Comparison of ENCODE assay signal across 14 cellular contexts in genomic region chr4:306551-306961, GRCh38. TPM values are rescaled to one million over a fixed set of nuclear protein-coding genes. Genes with fewer than 3 reads are reported as not detected.
A peak's percentile ranks its signal among the peaks of the same experiment; 100 is the strongest.
DNase-seq lines count a peak whose midpoint lies in the region; ATAC-seq, FAIRE-seq and TF ChIP-seq lines count a peak whose summit lies in the region.
"Had no signal": no experiment of that assay in that cellular context is flagged by ENCODE, and none has a peak within 500 bp of the region (broad histone marks: within the 10 kb centered on the region; RNA-seq: fewer than 3 reads in every experiment).

No MANE protein-coding gene starts in this region.

- H3K27me3 Mint-ChIP-seq in activated CD8-positive, alpha-beta memory T cell treated with anti-CD3 and anti-CD28 coated beads, Interleukin-2, amount 10 ng/mL, durations not matched to agents 7 days and 5 days: peaks cover 3% of the 10 kb centered on the region

- peaks cover 12% of the 10 kb centered on the region for H3K36me3 Mint-ChIP-seq in activated CD8-positive, alpha-beta memory T cell treated with anti-CD3 and anti-CD28 coated beads, Interleukin-2, amount 10 ng/mL, durations not matched to agents 7 days and 5 days

- FAIRE-seq in H1 (lab: Jason Lieb, UNC): no peak

- peaks cover 12% of the 10 kb centered on the region for H3K4me1 Mint-ChIP-seq in activated CD8-positive, alpha-beta memory T cell treated with anti-CD3 and anti-CD28 coated beads, Interleukin-2, amount 10 ng/mL, durations not matched to agents 7 days and 5 days

- no peak overlapping the region for H3K27ac Mint-ChIP-seq in activated CD8-positive, alpha-beta memory T cell treated with anti-CD3 and anti-CD28 coated beads, Interleukin-2, amount 10 ng/mL, durations not matched to agents 7 days and 5 days

- peaks cover 0 to 10% (median 5%) of the 10 kb centered on the region in 4 experiments; a peak in 3 of 8 replicates for H3K36me3 ChIP-seq in H1 (ENCODE audit: control insufficient read depth in 2 of 4, insufficient read depth in 4 of 4, low read length in 3 of 4)
- H3K36me3 ChIP-seq: upper lobe of right lung had no signal

- TF ChIP-seq CTCF in GM10248 (IDR thresholded peaks at IDR 0.05; ENCODE audit: control extremely low read depth, extremely low read depth, low read depth, missing control alignments): no peak
- no peak for TF ChIP-seq CTCF in H1 (IDR thresholded peaks at IDR 0.05; ENCODE audit: control extremely low read depth in 1 of 3, insufficient read depth in 1 of 3, low read depth in 1 of 3, low read length in 3 of 3)

- peak; percentile 24 for DNase-seq in GM10248 (ENCODE audit: extremely low spot score)
- peak; percentile 81 for DNase-seq in KG1 (lab: John Stamatoyannopoulos, UW)
- DNase-seq in H1 (ENCODE audit: low read depth in 1 of 2, low spot score in 2 of 2): no peak
- DNase-seq in H4 (ENCODE audit: low spot score): no peak
- DNase-seq in activated CD8-positive, alpha-beta memory T cell treated with anti-CD3 and anti-CD28 coated beads, Interleukin-2, amount 10 ng/mL, durations not matched to agents 7 days and 5 days: no peak
- DNase-seq: activated CD4-positive, CD25-positive, alpha-beta regulatory T cell treated with anti-CD3 and anti-CD28 coated beads, Interleukin-2, amount 50 U/mL, for 72 hours; central memory CD4-positive, alpha-beta T cell; NCI-H226; SHP77 treated with DMSO at 0.1 percent for 48 hours; upper lobe of right lung had no signal

- H3K79me2 ChIP-seq in H1 (ENCODE audit: control insufficient read depth in 1 of 2, insufficient read depth in 2 of 2, low read length in 2 of 2): peaks cover 19 to 38% of the 10 kb centered on the region in 2 experiments

- H4K8ac ChIP-seq in H1 (ENCODE audit: extremely low read depth, insufficient read depth, low read length): no peak overlapping the region

- no peak for TF ChIP-seq POLR2A in H1 (IDR thresholded peaks at IDR 0.05; ENCODE audit: control extremely low read depth in 1 of 2, low read depth in 2 of 2, low read length in 2 of 2)

- no peak overlapping the region for H2BK120ac ChIP-seq in H1 (replicated peaks; ENCODE audit: low read depth, low read length)

- peaks cover 0 to 6% (median 3%) of the 10 kb centered on the region in 4 experiments; a peak in 4 of 7 replicates for H3K4me1 ChIP-seq in H1 (replicated peaks in 1 of 4; ENCODE audit: control insufficient read depth in 3 of 4, insufficient read depth in 4 of 4, low read length in 3 of 4)
- H3K4me1 ChIP-seq: upper lobe of right lung had no signal

- H3K9me3 Mint-ChIP-seq in activated CD8-positive, alpha-beta memory T cell treated with anti-CD3 and anti-CD28 coated beads, Interleukin-2, amount 10 ng/mL, durations not matched to agents 7 days and 5 days (ENCODE audit: low read depth): peaks cover 28% of the 10 kb centered on the region

- H4K5ac ChIP-seq in H1 (ENCODE audit: insufficient read length, low read depth, low read length): no peak overlapping the region

- no peak overlapping the region for H3K23ac ChIP-seq in H1 (ENCODE audit: insufficient read length)

- H3K23me2 ChIP-seq in H1 (ENCODE audit: low read depth, low read length): peaks cover 10% of the 10 kb centered on the region; the same call in 1 of the 2 replicates

- no peak overlapping the region for H2BK5ac ChIP-seq in H1 (ENCODE audit: low read depth, low read length)

- CTCF ChIA-PET in GM10248 (lab: Yijun Ruan, JAX): interaction anchor here (1.1 kb wide), 1 partner anchor 24 kb away, joined by 3 read pairs; no protein-coding TSS in a partner anchor
- CTCF ChIA-PET in H1 (lab: Charles Lee; ENCODE audit: partially characterized antibody): interaction anchor here (1.0 to 2.8 kb wide), 4 partner anchors 10 to 198 kb away, joined by 3 to 9 read pairs (median 5); no protein-coding TSS in a partner anchor
- CTCF ChIA-PET in activated CD8-positive, alpha-beta memory T cell treated with anti-CD3 and anti-CD28 coated beads, Interleukin-2, amount 10 ng/mL, durations not matched to agents 7 days and 5 days (lab: Charles Lee): interaction anchor here (0.6 kb wide), 1 partner anchor 25 kb away, joined by 3 read pairs; no protein-coding TSS in a partner anchor

- H3K27ac ChIP-seq in H1 (ENCODE audit: low read depth, low read length): no peak overlapping the region
- H3K27ac ChIP-seq: upper lobe of right lung had no signal

- H3K4ac ChIP-seq in H1 (replicated peaks; ENCODE audit: insufficient read length, low read depth, low read length): no peak overlapping the region

- peaks cover 5 to 8% of the 10 kb centered on the region in 2 experiments for H4K20me1 ChIP-seq in H1 (replicated peaks in 1 of 2; ENCODE audit: control insufficient read depth in 1 of 2, insufficient read depth in 2 of 2, low read length in 2 of 2)

- TF ChIP-seq RAD21 in H1 (IDR thresholded peaks at IDR 0.05 in 1 of 2, conservative IDR thresholded peaks at IDR 0.05 in 1 of 2; ENCODE audit: low read depth in 2 of 2, low read length in 2 of 2): no peak

- H3K4me3 ChIP-seq in H1 (ENCODE audit: extremely low read depth in 1 of 4, insufficient read depth in 2 of 4, low read depth in 3 of 4, low read length in 4 of 4): no peak overlapping the region
- H3K4me3 ChIP-seq: upper lobe of right lung had no signal

- H3K9me3 ChIP-seq in H1 (ENCODE audit: insufficient read depth in 2 of 2, low read depth in 1 of 2, low read length in 1 of 2): peaks cover 3 to 4% of the 10 kb centered on the region in 2 experiments; a peak in 2 of 4 replicates
- H3K9me3 ChIP-seq: upper lobe of right lung had no signal

- 85% methylated on average over 3 of the region's 3 CpGs; no CpG with 5 or more reads in 1 of the 2 experiments for WGBS in H1 (ENCODE audit: extremely low coverage in 1 of 2, insufficient coverage in 1 of 2, insufficient read length in 1 of 2, insufficient replicate concordance in 2 of 2, low coverage in 1 of 2, low lambda C conversion rate in 2 of 2, missing lambda C conversion rate in 1 of 2), 2 experiments

- H4K91ac ChIP-seq in H1 (replicated peaks; ENCODE audit: insufficient read length, low read length): no peak overlapping the region

- H2AFZ ChIP-seq in H1 (ENCODE audit: low read length): no peak overlapping the region

- TF ChIP-seq EP300 in H1 (IDR thresholded peaks at IDR 0.05; ENCODE audit: borderline replicate concordance in 1 of 2, low read depth in 2 of 2, low read length in 2 of 2): no peak

- no peak overlapping the region for H3K9ac ChIP-seq in H1 (replicated peaks in 1 of 4; ENCODE audit: extremely low read depth in 1 of 4, low read depth in 3 of 4, low read length in 3 of 4)

- no peak overlapping the region for H2BK20ac ChIP-seq in H1 (ENCODE audit: low read length)

- H3K4me3 Mint-ChIP-seq in activated CD8-positive, alpha-beta memory T cell treated with anti-CD3 and anti-CD28 coated beads, Interleukin-2, amount 10 ng/mL, durations not matched to agents 7 days and 5 days: no peak overlapping the region

- no peak overlapping the region for H2AK5ac ChIP-seq in H1 (ENCODE audit: low read depth, low read length)

- H3K79me1 ChIP-seq in H1 (ENCODE audit: low read depth, low read length): 0 out of 2 replicates have a peak, but pooled peaks cover 3% of the 10 kb centered on the region

- POLR2A ChIA-PET in GM10248 (lab: Yijun Ruan, JAX): no interaction called here
- POLR2A ChIA-PET in H1 (lab: Charles Lee; ENCODE audit: partially characterized antibody): interaction anchor here (0.6 to 3.4 kb wide), 6 partner anchors 8 to 271 kb away, joined by 3 to 18 read pairs (median 4); partner anchors contain the start of gene ZNF141

- H3K56ac ChIP-seq in H1 (replicated peaks; ENCODE audit: insufficient read length, low read depth, low read length): no peak overlapping the region

- H3K27me3 ChIP-seq in H1 (replicated peaks in 1 of 4; ENCODE audit: control insufficient read depth in 3 of 4, extremely low read depth in 1 of 4, insufficient read depth in 3 of 4, low read length in 3 of 4): peaks cover 0 to 2% (median 0%) of the 10 kb centered on the region in 4 experiments; a peak in 1 of 7 replicates

- peak; percentile 88 for ATAC-seq in GM21360 (IDR thresholded peaks at IDR 0.05; ENCODE audit: unreplicated experiment)
- ATAC-seq in GM19397 (IDR thresholded peaks at IDR 0.05; ENCODE audit: unreplicated experiment): no peak
- no peak for ATAC-seq in activated CD8-positive, alpha-beta memory T cell treated with anti-CD3 and anti-CD28 coated beads, Interleukin-2, amount 10 ng/mL, durations not matched to agents 7 days and 5 days
- ATAC-seq in HG02840 (IDR thresholded peaks at IDR 0.05; ENCODE audit: low FRiP score, unreplicated experiment): no peak
- ATAC-seq: upper lobe of right lung had no signal

- no peak overlapping the region for H3K18ac ChIP-seq in H1 (ENCODE audit: extremely low read depth, low read length)

- H3K14ac ChIP-seq in H1 (ENCODE audit: insufficient read length): no peak overlapping the region

- H3K4me2 ChIP-seq in H1 (ENCODE audit: insufficient read depth in 1 of 2, low read depth in 2 of 2, low read length in 2 of 2): no peak overlapping the region

- no peak overlapping the region for H2BK12ac ChIP-seq in H1 (ENCODE audit: low read depth, low read length)

- H2BK15ac ChIP-seq in H1 (ENCODE audit: low read length): 0 out of 2 replicates have a peak overlapping the region, but pooled peaks have one; percentile 16

RNA-seq across cellular contexts. Expression of gene ZNF732, which starts 1.3 kb away (rescaled TPM):
- 33.3 and 35.7 TPM in 2 replicates for total RNA-seq in H1 (2021; fragmentation: NEBNext Ultra II Directional; extraction: Animal tissue kit (Norgen Biotek cat#: 25700))
- polyA plus RNA-seq in H1 (2011; rRNA removed): 1.3 and 1.9 TPM in 2 replicates
- polyA plus RNA-seq in H1 (2011; cell fraction: cytosol; rRNA removed): 4.3 TPM
- 4.8 TPM for polyA plus RNA-seq in H1 (2011; cell fraction: nucleus; rRNA removed)
- 5.3 to 13.0 TPM (median 6.7 TPM) in 4 replicates for polyA plus RNA-seq in H1 (2012, experiment 1 of 2)
- 0.52 TPM for polyA plus RNA-seq in H1 (2012, experiment 2 of 2)
- polyA plus RNA-seq in H1 (2013, experiment 1 of 2): 18.2 TPM
- 16.7 TPM for polyA plus RNA-seq in H1 (2013, experiment 2 of 2)
- polyA minus RNA-seq in H1 (2011; rRNA and poly(A)+ RNA removed): 12.1 and 25.8 TPM in 2 replicates
- polyA minus RNA-seq in H1 (2011; cell fraction: cytosol; rRNA and poly(A)+ RNA removed): 16.1 TPM
- 53.2 TPM for polyA minus RNA-seq in H1 (2011; cell fraction: nucleus; rRNA and poly(A)+ RNA removed)
- 0.10 and 0.66 TPM in 2 replicates for total RNA-seq in H4 (2014; rRNA removed; shearing (Covaris generic))
- total RNA-seq in activated CD8-positive, alpha-beta memory T cell treated with anti-CD3 and anti-CD28 coated beads, Interleukin-2, amount 10 ng/mL, durations not matched to agents 7 days and 5 days: not detected
- total RNA-seq: LHCN-M2 had no signal

RNA-seq across cellular contexts. Expression of gene ZNF141, which starts 31.1 kb away (rescaled TPM):
- 45.9 and 50.8 TPM in 2 replicates for total RNA-seq in H1 (2021; fragmentation: NEBNext Ultra II Directional; extraction: Animal tissue kit (Norgen Biotek cat#: 25700))
- polyA plus RNA-seq in H1 (2011; rRNA removed): 5.0 and 8.5 TPM in 2 replicates
- 10.1 TPM for polyA plus RNA-seq in H1 (2011; cell fraction: cytosol; rRNA removed)
- 15.0 TPM for polyA plus RNA-seq in H1 (2011; cell fraction: nucleus; rRNA removed)
- 9.4 to 26.8 TPM (median 15.3 TPM) in 4 replicates for polyA plus RNA-seq in H1 (2012, experiment 1 of 2)
- polyA plus RNA-seq in H1 (2012, experiment 2 of 2): 1.6 TPM
- polyA plus RNA-seq in H1 (2013, experiment 1 of 2): 30.8 TPM
- 27.7 TPM for polyA plus RNA-seq in H1 (2013, experiment 2 of 2)
- 38.2 and 46.9 TPM in 2 replicates for polyA minus RNA-seq in H1 (2011; rRNA and poly(A)+ RNA removed)
- polyA minus RNA-seq in H1 (2011; cell fraction: cytosol; rRNA and poly(A)+ RNA removed): 20.7 TPM
- polyA minus RNA-seq in H1 (2011; cell fraction: nucleus; rRNA and poly(A)+ RNA removed): 99.1 TPM
- 0.90 and 1.2 TPM in 2 replicates for total RNA-seq in H4 (2014; rRNA removed; shearing (Covaris generic))
- total RNA-seq in activated CD8-positive, alpha-beta memory T cell treated with anti-CD3 and anti-CD28 coated beads, Interleukin-2, amount 10 ng/mL, durations not matched to agents 7 days and 5 days: 10 to 100 TPM; 23.8 to 32.9 TPM

Comparison
In these comparisons a context has a peak if more than half of its experiments do, and no peak if none do; other contexts are left out.
1. DNase-seq: peak in GM10248 (single experiment) and KG1 (single experiment); none in H1 (0 of 2), H4 (single experiment) and activated CD8-positive, alpha-beta memory T cell treated with anti-CD3 and anti-CD28 coated beads, Interleukin-2, amount 10 ng/mL, durations not matched to agents 7 days and 5 days (single experiment).
2. RNA of gene ZNF732, which starts 1.3 kb away (total RNA-seq): 33.3 to 35.7 TPM in H1; 0.10 to 0.66 TPM in H4 and not detected in activated CD8-positive, alpha-beta memory T cell treated with anti-CD3 and anti-CD28 coated beads, Interleukin-2, amount 10 ng/mL, durations not matched to agents 7 days and 5 days; every median in the first group is over 10 times any median in the second.
3. RNA of gene ZNF141, which starts 31.1 kb away (total RNA-seq): 45.9 to 50.8 TPM in H1 and 23.8 to 32.9 TPM in activated CD8-positive, alpha-beta memory T cell treated with anti-CD3 and anti-CD28 coated beads, Interleukin-2, amount 10 ng/mL, durations not matched to agents 7 days and 5 days; 0.90 to 1.2 TPM in H4; every median in the first group is over 10 times any median in the second.